Comparison of ENCODE assay signal across 16 cellular contexts in genomic region chr9:106933470-106933869, GRCh38.
"Had no signal": no experiment of that assay in that cellular context is flagged by ENCODE, and none has a peak within 500 bp of the region (broad histone marks: within the 10 kb centered on the region; RNA-seq: fewer than 3 reads in every experiment).

No MANE protein-coding gene starts in this region.

- H3K9ac ChIP-seq: neural progenitor cell had no signal

- H3K27ac Mint-ChIP-seq: effector memory CD8-positive, alpha-beta T cell; natural killer cell treated with Interleukin-12 subunit alpha and Interleukin-12 subunit beta and Interleukin-15 and Interleukin-18, amount 100 ng/mL, for 72 hours; neural progenitor cell; progenitor cell of endocrine pancreas had no signal

- H2AFZ ChIP-seq: hepatocyte, neural progenitor cell had no signal

- DNase-seq: effector memory CD8-positive, alpha-beta T cell; esophagus squamous epithelium; foreskin keratinocyte; head of caudate nucleus; kidney glomerular epithelial cell; mammary epithelial cell; nucleus accumbens; pancreas; right cardiac atrium; stimulated activated CD4-positive, alpha-beta T cell treated with anti-CD3 and anti-CD28 coated beads, Interleukin-2, amount 100 ng/mL, for 48 hours; stimulated activated naive CD4-positive, alpha-beta T cell treated with Interleukin-2 at 50 U/mL for 16 hours had no signal

- ATAC-seq: effector memory CD8-positive, alpha-beta T cell; foreskin keratinocyte; natural killer cell treated with Interleukin-12 subunit alpha and Interleukin-12 subunit beta and Interleukin-15 and Interleukin-18, amount 100 ng/mL, for 72 hours; pancreas; right cardiac atrium had no signal

- H3K36me3 Mint-ChIP-seq: natural killer cell treated with Interleukin-12 subunit alpha and Interleukin-12 subunit beta and Interleukin-15 and Interleukin-18, amount 100 ng/mL, for 72 hours had no signal

- H3K4me1 ChIP-seq: foreskin keratinocyte, pancreas had no signal

- H3K4me2 ChIP-seq: hepatocyte, neural progenitor cell, smooth muscle cell had no signal

- H3K27me3 ChIP-seq: esophagus squamous epithelium, foreskin keratinocyte, hepatocyte, neural progenitor cell, pancreas had no signal

- H3K4me1 Mint-ChIP-seq: neural progenitor cell had no signal

- H3K4me3 Mint-ChIP-seq: effector memory CD8-positive, alpha-beta T cell; natural killer cell treated with Interleukin-12 subunit alpha and Interleukin-12 subunit beta and Interleukin-15 and Interleukin-18, amount 100 ng/mL, for 72 hours; neural progenitor cell had no signal

- H3K27ac ChIP-seq: esophagus squamous epithelium, foreskin keratinocyte, hepatocyte, neural progenitor cell, pancreas had no signal

- H3K9me3 ChIP-seq: esophagus squamous epithelium, pancreas had no signal

- H3K27me3 Mint-ChIP-seq: effector memory CD8-positive, alpha-beta T cell; progenitor cell of endocrine pancreas had no signal

- H3K4me3 ChIP-seq: esophagus squamous epithelium, hepatocyte, neural progenitor cell, pancreas, smooth muscle cell had no signal

- H3K9me3 Mint-ChIP-seq: natural killer cell treated with Interleukin-12 subunit alpha and Interleukin-12 subunit beta and Interleukin-15 and Interleukin-18, amount 100 ng/mL, for 72 hours; neural progenitor cell had no signal

- H3K36me3 ChIP-seq: pancreas had no signal
